Comparison of ENCODE assay signal across 2 cellular contexts in the genomic region with DNA sequence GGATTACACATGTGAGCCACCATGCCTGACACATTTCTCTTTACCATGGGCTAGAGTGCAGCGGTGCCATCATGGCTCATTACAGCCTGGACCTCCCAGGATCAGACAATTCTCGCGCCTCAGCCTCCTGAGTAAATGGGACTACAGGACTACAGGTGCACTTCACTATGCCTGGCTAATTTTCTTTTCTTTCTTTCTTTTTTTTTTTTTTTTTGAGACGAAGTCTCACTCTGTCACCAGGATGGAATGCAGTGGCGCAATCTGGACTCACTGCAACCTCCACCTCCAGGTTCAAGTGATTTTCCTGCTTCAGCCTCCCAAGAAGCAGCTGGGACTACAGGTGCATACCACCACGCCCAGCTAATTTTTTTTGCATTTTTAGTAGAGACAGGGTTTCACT.
A peak's percentile ranks its signal among the peaks of the same experiment; 100 is the strongest.
TF ChIP-seq lines count a peak whose summit lies in the region.

No MANE protein-coding gene starts in this region.

TF ChIP-seq in IMR-90, 13 proteins besides CTCF, POLR2A, EP300 and RAD21:
- TF ChIP-seq CEBPB (IDR thresholded peaks at IDR 0.05; ENCODE audit: low read depth, low read length), result peak; percentile 89
- no peak for TF ChIP-seq FOS (IDR thresholded peaks at IDR 0.05; ENCODE audit: low read depth, low read length)

TF ChIP-seq in K562, 482 proteins besides CTCF, POLR2A, EP300 and RAD21:
- TF ChIP-seq ELF4 (CRISPR knock-in tag; IDR thresholded peaks at IDR 0.05) (no peak), CEBPB (tag; IDR thresholded peaks at IDR 0.05) (0 out of 2 replicates have a peak, but pooled peaks have one; percentile 32)
